21 cellular contexts compared by ENCODE assay signal in genomic region chr14:49921401-49921800, GRCh38. TPM values are rescaled to one million over a fixed set of nuclear protein-coding genes. Genes with fewer than 3 reads are reported as not detected.
DNase-seq lines count a peak whose midpoint lies in the region; ATAC-seq and TF ChIP-seq lines count a peak whose summit lies in the region.
"Had no signal": no experiment of that assay in that cellular context is flagged by ENCODE, and none has a peak within 500 bp of the region (broad histone marks: within the 10 kb centered on the region; RNA-seq: fewer than 3 reads in every experiment).

No MANE protein-coding gene starts in this region.

- no peaks in the 10 kb centered on the region for H3K9me2 ChIP-seq in PC-9 (ENCODE audit: insufficient read depth)

- intact Hi-C loops in activated B cell treated with CpG ODN at 0.5 μM for 24 hours (cut with micrococcal nuclease): loop anchor here (1.0 kb wide), 3 partner anchors 9 to 50 kb away; no protein-coding TSS in a partner anchor
- intact Hi-C loops in PC-9 (cut with micrococcal nuclease; ENCODE audit: unreplicated experiment): no loop called here

- H3K4me3 ChIP-seq in PC-9: no peak overlapping the region
- H3K4me3 ChIP-seq: Peyer's patch had no signal

- ATAC-seq in activated B cell treated with CpG ODN at 0.5 μM for 24 hours (ENCODE audit: low read depth): no peak
- no peak for ATAC-seq in naive B cell (ENCODE audit: low read depth in 2 of 2)
- ATAC-seq: T-cell had no signal

- H3K4me1 Mint-ChIP-seq in IgD-negative memory B cell: peaks cover 10 to 26% (median 18%) of the 10 kb centered on the region in 3 donors
- peaks cover 43% of the 10 kb centered on the region for H3K4me1 Mint-ChIP-seq in activated B cell treated with CpG ODN at 0.5 μM for 24 hours
- H3K4me1 Mint-ChIP-seq in naive B cell: peaks cover 23 to 43% (median 40%) of the 10 kb centered on the region in 3 donors
- H3K4me1 Mint-ChIP-seq in activated CD4-positive, alpha-beta T cell treated with anti-CD3 and anti-CD28 coated beads, Interleukin-2, amount 10 ng/mL, durations not matched to agents 7 days and 5 days: peaks cover 6% of the 10 kb centered on the region

- no peak overlapping the region for H2AFZ ChIP-seq in PC-9

- POLR2A ChIA-PET in activated B cell treated with CpG ODN at 0.5 μM for 24 hours (lab: Charles Lee) (interaction anchor here (1.0 to 1.7 kb wide), 6 partner anchors 8 to 80 kb away, joined by 3 to 9 read pairs (median 4); partner anchors contain the start of gene ARF6), PC-9 (lab: Charles Lee; ENCODE audit: unreplicated experiment) (no interaction called here)
- POLR2A ChIA-PET in activated CD4-positive, alpha-beta T cell treated with anti-CD3 and anti-CD28 coated beads, Interleukin-2, amount 10 ng/mL, durations not matched to agents 7 days and 5 days (lab: Charles Lee): no interaction called here

- no peak overlapping the region for H3K27ac ChIP-seq in PC-9
- H3K27ac ChIP-seq: C4-2B had no signal

- no TSS peak for BruUV-seq in PC-9 (replicated peaks; lab: Mats Ljungman, UMichigan)

- no peaks in the 10 kb centered on the region for H3K27me3 ChIP-seq in PC-9 (ENCODE audit: insufficient read depth, low read depth)
- H3K27me3 ChIP-seq: Peyer's patch had no signal

- no peaks in the 10 kb centered on the region for H3K9me3 Mint-ChIP-seq in IgD-negative memory B cell
- peaks cover 3% of the 10 kb centered on the region for H3K9me3 Mint-ChIP-seq in activated B cell treated with CpG ODN at 0.5 μM for 24 hours
- no peaks in the 10 kb centered on the region for H3K9me3 Mint-ChIP-seq in naive B cell
- H3K9me3 Mint-ChIP-seq in activated CD4-positive, alpha-beta T cell treated with anti-CD3 and anti-CD28 coated beads, Interleukin-2, amount 10 ng/mL, durations not matched to agents 7 days and 5 days: no peaks in the 10 kb centered on the region
- H3K9me3 Mint-ChIP-seq: T-cell had no signal

- H3K27ac Mint-ChIP-seq in IgD-negative memory B cell (peak overlapping the region in 2 of 3 donors; percentile 31 to 38), activated B cell treated with CpG ODN at 0.5 μM for 24 hours (peak overlapping the region; percentile 76), naive B cell (peak overlapping the region in 5 of 6 donors; percentile 21 to 90 (median 44))
- H3K27ac Mint-ChIP-seq in activated CD4-positive, alpha-beta T cell treated with anti-CD3 and anti-CD28 coated beads, Interleukin-2, amount 10 ng/mL, durations not matched to agents 7 days and 5 days: no peak overlapping the region
- H3K27ac Mint-ChIP-seq: T-cell had no signal

- no peak overlapping the region for H3K4me2 ChIP-seq in PC-9

- peak overlapping the region in 2 of 4 donors; percentile 56 to 85 for H3K4me3 Mint-ChIP-seq in IgD-negative memory B cell
- no peak overlapping the region for H3K4me3 Mint-ChIP-seq in activated B cell treated with CpG ODN at 0.5 μM for 24 hours
- H3K4me3 Mint-ChIP-seq in naive B cell: peak overlapping the region in 2 of 8 donors; percentile 21 to 31
- no peak overlapping the region for H3K4me3 Mint-ChIP-seq in activated CD4-positive, alpha-beta T cell treated with anti-CD3 and anti-CD28 coated beads, Interleukin-2, amount 10 ng/mL, durations not matched to agents 7 days and 5 days
- H3K4me3 Mint-ChIP-seq: T-cell had no signal

- no peaks in the 10 kb centered on the region; the same call in 1 of the 2 replicates for H3F3A ChIP-seq in PC-9 (ENCODE audit: insufficient read depth, low read depth)

- DNase-seq in NCI-H2171 treated with DMSO at 0.1 percent for 48 hours (lab: John Stamatoyannopoulos, UW) (peak; percentile 77), NCI-H2171 (lab: John Stamatoyannopoulos, UW) (no peak), activated B cell treated with CpG ODN at 0.5 μM for 24 hours (no peak), naive B cell (no peak), PC-9 (no peak), pons (ENCODE audit: low spot score) (no peak)
- DNase-seq in activated CD4-positive, alpha-beta T cell treated with anti-CD3 and anti-CD28 coated beads, Interleukin-2, amount 10 ng/mL, durations not matched to agents 7 days and 5 days: no peak
- DNase-seq: 8988T; AML-193; DMS53; KBM-7; MM.1S; NCI-H1092 treated with DMSO at 0.1 percent for 48 hours; NCI-H146; NCI-H2029; NCI-H510A; NK-92 treated with Interleukin-12 subunit alpha and Interleukin-12 subunit beta, amount 100 ng/mL, for 24 hours; T-cell had no signal

- H4K20me1 ChIP-seq in PC-9 (ENCODE audit: insufficient read depth): no peaks in the 10 kb centered on the region

- no peaks in the 10 kb centered on the region for H3K36me3 ChIP-seq in PC-9 (ENCODE audit: low read depth)
- H3K36me3 ChIP-seq: Peyer's patch had no signal

- H3K36me3 Mint-ChIP-seq in IgD-negative memory B cell (no peaks in the 10 kb centered on the region), activated B cell treated with CpG ODN at 0.5 μM for 24 hours (ENCODE audit: low read depth) (no peaks in the 10 kb centered on the region), naive B cell (no peaks in the 10 kb centered on the region)
- no peaks in the 10 kb centered on the region for H3K36me3 Mint-ChIP-seq in activated CD4-positive, alpha-beta T cell treated with anti-CD3 and anti-CD28 coated beads, Interleukin-2, amount 10 ng/mL, durations not matched to agents 7 days and 5 days (ENCODE audit: low read depth)
- H3K36me3 Mint-ChIP-seq: T-cell had no signal

- H3K9me3 ChIP-seq in PC-9 (ENCODE audit: insufficient read depth, low read depth): no peaks in the 10 kb centered on the region
- H3K9me3 ChIP-seq: Peyer's patch had no signal

- H3K27me3 Mint-ChIP-seq in IgD-negative memory B cell: no peaks in the 10 kb centered on the region
- H3K27me3 Mint-ChIP-seq in activated B cell treated with CpG ODN at 0.5 μM for 24 hours: no peaks in the 10 kb centered on the region
- H3K27me3 Mint-ChIP-seq in naive B cell: no peaks in the 10 kb centered on the region
- no peaks in the 10 kb centered on the region for H3K27me3 Mint-ChIP-seq in activated CD4-positive, alpha-beta T cell treated with anti-CD3 and anti-CD28 coated beads, Interleukin-2, amount 10 ng/mL, durations not matched to agents 7 days and 5 days
- H3K27me3 Mint-ChIP-seq: T-cell had no signal

- H3K4me1 ChIP-seq in PC-9 (replicated peaks; ENCODE audit: insufficient read depth): 0 out of 2 replicates have a peak, but pooled peaks cover 6% of the 10 kb centered on the region
- H3K4me1 ChIP-seq: Peyer's patch had no signal

- TF ChIP-seq CTCF in activated B cell treated with CpG ODN at 0.5 μM for 24 hours (IDR thresholded peaks at IDR 0.05) (no peak), PC-9 (conservative IDR thresholded peaks at IDR 0.05) (no peak)

- CTCF ChIA-PET in activated B cell treated with CpG ODN at 0.5 μM for 24 hours (lab: Charles Lee): interaction anchor here (1.0 kb wide), 1 partner anchor 59 kb away, joined by 4 read pairs; no protein-coding TSS in a partner anchor
- CTCF ChIA-PET in PC-9 (lab: Charles Lee): no interaction called here
- CTCF ChIA-PET in activated CD4-positive, alpha-beta T cell treated with anti-CD3 and anti-CD28 coated beads, Interleukin-2, amount 10 ng/mL, durations not matched to agents 7 days and 5 days (lab: Charles Lee): no interaction called here

- no peaks in the 10 kb centered on the region for H3K79me2 ChIP-seq in PC-9 (ENCODE audit: low read depth)

RNA-seq across cellular contexts. Expression of gene ARF6, which starts 28.5 kb away (rescaled TPM):
- polyA plus RNA-seq in IgD-negative memory B cell (222 TPM), naive B cell (ENCODE audit: low read depth in 6 of 6) (100 to 1,000 TPM; 161 to 190 (median 184) TPM)
- total RNA-seq in activated B cell treated with CpG ODN at 0.5 μM for 24 hours (136 and 142 TPM in 2 replicates), PC-9 (2021) (46.8 and 65.3 TPM in 2 replicates)
- total RNA-seq in activated CD4-positive, alpha-beta T cell treated with anti-CD3 and anti-CD28 coated beads, Interleukin-2, amount 10 ng/mL, durations not matched to agents 7 days and 5 days: 100 to 1,000 TPM; 160 to 165 TPM
